In the genomic region with DNA sequence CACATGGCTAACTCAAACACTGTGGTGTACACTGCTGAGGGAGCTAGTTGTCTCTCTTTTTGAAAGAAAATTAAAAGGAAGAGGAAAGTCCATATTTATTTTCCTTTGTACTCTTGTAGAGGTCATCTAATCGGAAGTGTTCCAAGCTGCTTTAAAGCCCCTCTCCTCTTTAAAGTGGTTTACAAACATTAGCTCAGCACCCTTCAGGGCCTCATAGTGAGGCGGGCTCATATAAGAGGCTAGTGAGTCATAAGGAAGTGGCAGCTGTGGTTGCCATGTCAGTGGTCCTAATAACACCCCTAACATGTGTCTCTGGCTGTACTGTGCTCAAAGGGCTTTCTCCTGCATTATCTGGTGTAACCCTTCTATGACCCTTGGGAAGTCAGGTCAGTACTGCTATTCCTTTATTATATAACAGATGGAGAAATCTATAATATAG, we compare ENCODE assay signal across 1 cellular context.
TF ChIP-seq lines count a peak whose summit lies in the region.

No MANE protein-coding gene starts in this region.

TF ChIP-seq in HepG2, 621 proteins besides CTCF, POLR2A, EP300 and RAD21 (continued from another document and continues in another):
- TF ChIP-seq, protein P1, sequence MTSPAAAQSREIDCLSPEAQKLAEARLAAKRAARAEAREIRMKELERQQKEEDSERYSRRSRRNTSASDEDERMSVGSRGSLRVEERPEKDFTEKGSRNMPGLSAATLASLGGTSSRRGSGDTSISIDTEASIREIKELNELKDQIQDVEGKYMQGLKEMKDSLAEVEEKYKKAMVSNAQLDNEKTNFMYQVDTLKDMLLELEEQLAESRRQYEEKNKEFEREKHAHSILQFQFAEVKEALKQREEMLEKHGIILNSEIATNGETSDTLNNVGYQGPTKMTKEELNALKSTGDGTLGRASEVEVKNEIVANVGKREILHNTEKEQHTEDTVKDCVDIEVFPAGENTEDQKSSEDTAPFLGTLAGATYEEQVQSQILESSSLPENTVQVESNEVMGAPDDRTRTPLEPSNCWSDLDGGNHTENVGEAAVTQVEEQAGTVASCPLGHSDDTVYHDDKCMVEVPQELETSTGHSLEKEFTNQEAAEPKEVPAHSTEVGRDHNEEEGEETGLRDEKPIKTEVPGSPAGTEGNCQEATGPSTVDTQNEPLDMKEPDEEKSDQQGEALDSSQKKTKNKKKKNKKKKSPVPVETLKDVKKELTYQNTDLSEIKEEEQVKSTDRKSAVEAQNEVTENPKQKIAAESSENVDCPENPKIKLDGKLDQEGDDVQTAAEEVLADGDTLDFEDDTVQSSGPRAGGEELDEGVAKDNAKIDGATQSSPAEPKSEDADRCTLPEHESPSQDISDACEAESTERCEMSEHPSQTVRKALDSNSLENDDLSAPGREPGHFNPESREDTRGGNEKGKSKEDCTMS (CRISPR knock-in tag; conservative IDR thresholded peaks at IDR 0.05), result no peak
- TF ChIP-seq GATAD2A (CRISPR knock-in tag; IDR thresholded peaks at IDR 0.05) (peak; percentile 94), RXRB (CRISPR knock-in tag; IDR thresholded peaks at IDR 0.05; ENCODE audit: borderline replicate concordance) (peak; percentile 97), ARNTL (CRISPR knock-in tag; IDR thresholded peaks at IDR 0.05) (peak; percentile 96), MAFG (CRISPR knock-in tag; IDR thresholded peaks at IDR 0.05) (no peak), MAFF (IDR thresholded peaks at IDR 0.05; ENCODE audit: low read depth, low read length) (no peak), ZNF713 (CRISPR knock-in tag; IDR thresholded peaks at IDR 0.05) (no peak), JUNB (CRISPR knock-in tag; IDR thresholded peaks at IDR 0.05; ENCODE audit: borderline replicate concordance) (peak; percentile 97), PHF5A (CRISPR knock-in tag; IDR thresholded peaks at IDR 0.05; ENCODE audit: low read depth, unreplicated experiment) (peak; percentile 56), ZNF253 (CRISPR knock-in tag; IDR thresholded peaks at IDR 0.05; ENCODE audit: borderline replicate concordance) (no peak), ZNF335 (CRISPR knock-in tag; IDR thresholded peaks at IDR 0.05) (0 out of 2 replicates have a peak, but pooled peaks have one; percentile 67), ZMYM2 (CRISPR knock-in tag; IDR thresholded peaks at IDR 0.05) (0 out of 2 replicates have a peak, but pooled peaks have one; percentile 70), ZNF776 (CRISPR knock-in tag; IDR thresholded peaks at IDR 0.05) (no peak), ZNF510 (CRISPR knock-in tag; IDR thresholded peaks at IDR 0.05; ENCODE audit: low read depth) (no peak), HNRNPUL1 (IDR thresholded peaks at IDR 0.05; ENCODE audit: low read depth, low read length) (0 out of 2 replicates have a peak, but pooled peaks have one; percentile 55), CREM (IDR thresholded peaks at IDR 0.05) (peak; percentile 98), CREM (CRISPR knock-in tag; IDR thresholded peaks at IDR 0.05) (no peak), LCORL (IDR thresholded peaks at IDR 0.05) (no peak), LCORL (CRISPR knock-in tag; IDR thresholded peaks at IDR 0.05) (peak; percentile 75)
- TF ChIP-seq, protein P2, sequence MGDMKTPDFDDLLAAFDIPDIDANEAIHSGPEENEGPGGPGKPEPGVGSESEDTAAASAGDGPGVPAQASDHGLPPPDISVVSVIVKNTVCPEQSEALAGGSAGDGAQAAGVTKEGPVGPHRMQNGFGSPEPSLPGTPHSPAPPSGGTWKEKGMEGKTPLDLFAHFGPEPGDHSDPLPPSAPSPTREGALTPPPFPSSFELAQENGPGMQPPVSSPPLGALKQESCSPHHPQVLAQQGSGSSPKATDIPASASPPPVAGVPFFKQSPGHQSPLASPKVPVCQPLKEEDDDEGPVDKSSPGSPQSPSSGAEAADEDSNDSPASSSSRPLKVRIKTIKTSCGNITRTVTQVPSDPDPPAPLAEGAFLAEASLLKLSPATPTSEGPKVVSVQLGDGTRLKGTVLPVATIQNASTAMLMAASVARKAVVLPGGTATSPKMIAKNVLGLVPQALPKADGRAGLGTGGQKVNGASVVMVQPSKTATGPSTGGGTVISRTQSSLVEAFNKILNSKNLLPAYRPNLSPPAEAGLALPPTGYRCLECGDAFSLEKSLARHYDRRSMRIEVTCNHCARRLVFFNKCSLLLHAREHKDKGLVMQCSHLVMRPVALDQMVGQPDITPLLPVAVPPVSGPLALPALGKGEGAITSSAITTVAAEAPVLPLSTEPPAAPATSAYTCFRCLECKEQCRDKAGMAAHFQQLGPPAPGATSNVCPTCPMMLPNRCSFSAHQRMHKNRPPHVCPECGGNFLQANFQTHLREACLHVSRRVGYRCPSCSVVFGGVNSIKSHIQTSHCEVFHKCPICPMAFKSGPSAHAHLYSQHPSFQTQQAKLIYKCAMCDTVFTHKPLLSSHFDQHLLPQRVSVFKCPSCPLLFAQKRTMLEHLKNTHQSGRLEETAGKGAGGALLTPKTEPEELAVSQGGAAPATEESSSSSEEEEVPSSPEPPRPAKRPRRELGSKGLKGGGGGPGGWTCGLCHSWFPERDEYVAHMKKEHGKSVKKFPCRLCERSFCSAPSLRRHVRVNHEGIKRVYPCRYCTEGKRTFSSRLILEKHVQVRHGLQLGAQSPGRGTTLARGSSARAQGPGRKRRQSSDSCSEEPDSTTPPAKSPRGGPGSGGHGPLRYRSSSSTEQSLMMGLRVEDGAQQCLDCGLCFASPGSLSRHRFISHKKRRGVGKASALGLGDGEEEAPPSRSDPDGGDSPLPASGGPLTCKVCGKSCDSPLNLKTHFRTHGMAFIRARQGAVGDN (CRISPR knock-in tag; IDR thresholded peaks at IDR 0.05), result no peak
- TF ChIP-seq, protein P3, sequence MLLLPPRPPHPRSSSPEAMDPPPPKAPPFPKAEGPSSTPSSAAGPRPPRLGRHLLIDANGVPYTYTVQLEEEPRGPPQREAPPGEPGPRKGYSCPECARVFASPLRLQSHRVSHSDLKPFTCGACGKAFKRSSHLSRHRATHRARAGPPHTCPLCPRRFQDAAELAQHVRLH (CRISPR knock-in tag; IDR thresholded peaks at IDR 0.05; ENCODE audit: borderline replicate concordance, low read depth), result peak; percentile 87; the same call in 1 of the 2 replicates
- TF ChIP-seq, protein P4, sequence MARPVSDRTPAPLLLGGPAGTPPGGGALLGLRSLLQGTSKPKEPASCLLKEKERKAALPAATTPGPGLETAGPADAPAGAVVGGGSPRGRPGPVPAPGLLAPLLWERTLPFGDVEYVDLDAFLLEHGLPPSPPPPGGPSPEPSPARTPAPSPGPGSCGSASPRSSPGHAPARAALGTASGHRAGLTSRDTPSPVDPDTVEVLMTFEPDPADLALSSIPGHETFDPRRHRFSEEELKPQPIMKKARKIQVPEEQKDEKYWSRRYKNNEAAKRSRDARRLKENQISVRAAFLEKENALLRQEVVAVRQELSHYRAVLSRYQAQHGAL (CRISPR knock-in tag; IDR thresholded peaks at IDR 0.05; ENCODE audit: not compliant biosample characterization), result no peak
- TF ChIP-seq, protein P5, sequence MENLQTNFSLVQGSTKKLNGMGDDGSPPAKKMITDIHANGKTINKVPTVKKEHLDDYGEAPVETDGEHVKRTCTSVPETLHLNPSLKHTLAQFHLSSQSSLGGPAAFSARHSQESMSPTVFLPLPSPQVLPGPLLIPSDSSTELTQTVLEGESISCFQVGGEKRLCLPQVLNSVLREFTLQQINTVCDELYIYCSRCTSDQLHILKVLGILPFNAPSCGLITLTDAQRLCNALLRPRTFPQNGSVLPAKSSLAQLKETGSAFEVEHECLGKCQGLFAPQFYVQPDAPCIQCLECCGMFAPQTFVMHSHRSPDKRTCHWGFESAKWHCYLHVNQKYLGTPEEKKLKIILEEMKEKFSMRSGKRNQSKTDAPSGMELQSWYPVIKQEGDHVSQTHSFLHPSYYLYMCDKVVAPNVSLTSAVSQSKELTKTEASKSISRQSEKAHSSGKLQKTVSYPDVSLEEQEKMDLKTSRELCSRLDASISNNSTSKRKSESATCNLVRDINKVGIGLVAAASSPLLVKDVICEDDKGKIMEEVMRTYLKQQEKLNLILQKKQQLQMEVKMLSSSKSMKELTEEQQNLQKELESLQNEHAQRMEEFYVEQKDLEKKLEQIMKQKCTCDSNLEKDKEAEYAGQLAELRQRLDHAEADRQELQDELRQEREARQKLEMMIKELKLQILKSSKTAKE (CRISPR knock-in tag; IDR thresholded peaks at IDR 0.05; ENCODE audit: borderline replicate concordance), result peak; percentile 84
- TF ChIP-seq, protein P6, sequence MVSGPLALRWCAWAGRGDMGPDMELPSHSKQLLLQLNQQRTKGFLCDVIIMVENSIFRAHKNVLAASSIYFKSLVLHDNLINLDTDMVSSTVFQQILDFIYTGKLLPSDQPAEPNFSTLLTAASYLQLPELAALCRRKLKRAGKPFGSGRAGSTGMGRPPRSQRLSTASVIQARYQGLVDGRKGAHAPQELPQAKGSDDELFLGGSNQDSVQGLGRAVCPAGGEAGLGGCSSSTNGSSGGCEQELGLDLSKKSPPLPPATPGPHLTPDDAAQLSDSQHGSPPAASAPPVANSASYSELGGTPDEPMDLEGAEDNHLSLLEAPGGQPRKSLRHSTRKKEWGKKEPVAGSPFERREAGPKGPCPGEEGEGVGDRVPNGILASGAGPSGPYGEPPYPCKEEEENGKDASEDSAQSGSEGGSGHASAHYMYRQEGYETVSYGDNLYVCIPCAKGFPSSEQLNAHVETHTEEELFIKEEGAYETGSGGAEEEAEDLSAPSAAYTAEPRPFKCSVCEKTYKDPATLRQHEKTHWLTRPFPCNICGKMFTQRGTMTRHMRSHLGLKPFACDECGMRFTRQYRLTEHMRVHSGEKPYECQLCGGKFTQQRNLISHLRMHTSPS (CRISPR knock-in tag; IDR thresholded peaks at IDR 0.05; ENCODE audit: low read depth), result peak; percentile 75; the same call in 1 of the 2 replicates
- TF ChIP-seq, protein P7, sequence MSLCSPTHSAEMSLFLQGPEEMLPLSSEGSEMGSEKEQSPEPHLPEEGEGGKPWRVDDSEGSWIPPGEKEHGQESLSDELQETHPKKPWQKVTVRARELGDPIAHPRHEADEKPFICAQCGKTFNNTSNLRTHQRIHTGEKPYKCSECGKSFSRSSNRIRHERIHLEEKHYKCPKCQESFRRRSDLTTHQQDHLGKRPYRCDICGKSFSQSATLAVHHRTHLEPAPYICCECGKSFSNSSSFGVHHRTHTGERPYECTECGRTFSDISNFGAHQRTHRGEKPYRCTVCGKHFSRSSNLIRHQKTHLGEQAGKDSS (CRISPR knock-in tag; IDR thresholded peaks at IDR 0.05; ENCODE audit: borderline replicate concordance, low read depth), result 0 out of 2 replicates have a peak, but pooled peaks have one; percentile 33
- TF ChIP-seq, protein P8, sequence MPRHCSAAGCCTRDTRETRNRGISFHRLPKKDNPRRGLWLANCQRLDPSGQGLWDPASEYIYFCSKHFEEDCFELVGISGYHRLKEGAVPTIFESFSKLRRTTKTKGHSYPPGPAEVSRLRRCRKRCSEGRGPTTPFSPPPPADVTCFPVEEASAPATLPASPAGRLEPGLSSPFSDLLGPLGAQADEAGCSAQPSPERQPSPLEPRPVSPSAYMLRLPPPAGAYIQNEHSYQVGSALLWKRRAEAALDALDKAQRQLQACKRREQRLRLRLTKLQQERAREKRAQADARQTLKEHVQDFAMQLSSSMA (CRISPR knock-in tag; IDR thresholded peaks at IDR 0.05), result no peak
- TF ChIP-seq, protein P9, sequence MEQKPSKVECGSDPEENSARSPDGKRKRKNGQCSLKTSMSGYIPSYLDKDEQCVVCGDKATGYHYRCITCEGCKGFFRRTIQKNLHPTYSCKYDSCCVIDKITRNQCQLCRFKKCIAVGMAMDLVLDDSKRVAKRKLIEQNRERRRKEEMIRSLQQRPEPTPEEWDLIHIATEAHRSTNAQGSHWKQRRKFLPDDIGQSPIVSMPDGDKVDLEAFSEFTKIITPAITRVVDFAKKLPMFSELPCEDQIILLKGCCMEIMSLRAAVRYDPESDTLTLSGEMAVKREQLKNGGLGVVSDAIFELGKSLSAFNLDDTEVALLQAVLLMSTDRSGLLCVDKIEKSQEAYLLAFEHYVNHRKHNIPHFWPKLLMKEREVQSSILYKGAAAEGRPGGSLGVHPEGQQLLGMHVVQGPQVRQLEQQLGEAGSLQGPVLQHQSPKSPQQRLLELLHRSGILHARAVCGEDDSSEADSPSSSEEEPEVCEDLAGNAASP (CRISPR knock-in tag; IDR thresholded peaks at IDR 0.05; ENCODE audit: borderline replicate concordance), result peak; percentile 91
- TF ChIP-seq, protein P10, sequence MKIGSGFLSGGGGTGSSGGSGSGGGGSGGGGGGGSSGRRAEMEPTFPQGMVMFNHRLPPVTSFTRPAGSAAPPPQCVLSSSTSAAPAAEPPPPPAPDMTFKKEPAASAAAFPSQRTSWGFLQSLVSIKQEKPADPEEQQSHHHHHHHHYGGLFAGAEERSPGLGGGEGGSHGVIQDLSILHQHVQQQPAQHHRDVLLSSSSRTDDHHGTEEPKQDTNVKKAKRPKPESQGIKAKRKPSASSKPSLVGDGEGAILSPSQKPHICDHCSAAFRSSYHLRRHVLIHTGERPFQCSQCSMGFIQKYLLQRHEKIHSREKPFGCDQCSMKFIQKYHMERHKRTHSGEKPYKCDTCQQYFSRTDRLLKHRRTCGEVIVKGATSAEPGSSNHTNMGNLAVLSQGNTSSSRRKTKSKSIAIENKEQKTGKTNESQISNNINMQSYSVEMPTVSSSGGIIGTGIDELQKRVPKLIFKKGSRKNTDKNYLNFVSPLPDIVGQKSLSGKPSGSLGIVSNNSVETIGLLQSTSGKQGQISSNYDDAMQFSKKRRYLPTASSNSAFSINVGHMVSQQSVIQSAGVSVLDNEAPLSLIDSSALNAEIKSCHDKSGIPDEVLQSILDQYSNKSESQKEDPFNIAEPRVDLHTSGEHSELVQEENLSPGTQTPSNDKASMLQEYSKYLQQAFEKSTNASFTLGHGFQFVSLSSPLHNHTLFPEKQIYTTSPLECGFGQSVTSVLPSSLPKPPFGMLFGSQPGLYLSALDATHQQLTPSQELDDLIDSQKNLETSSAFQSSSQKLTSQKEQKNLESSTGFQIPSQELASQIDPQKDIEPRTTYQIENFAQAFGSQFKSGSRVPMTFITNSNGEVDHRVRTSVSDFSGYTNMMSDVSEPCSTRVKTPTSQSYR (CRISPR knock-in tag; IDR thresholded peaks at IDR 0.05; ENCODE audit: borderline replicate concordance), result peak; percentile 75; the same call in 1 of the 2 replicates
- TF ChIP-seq, protein P11, sequence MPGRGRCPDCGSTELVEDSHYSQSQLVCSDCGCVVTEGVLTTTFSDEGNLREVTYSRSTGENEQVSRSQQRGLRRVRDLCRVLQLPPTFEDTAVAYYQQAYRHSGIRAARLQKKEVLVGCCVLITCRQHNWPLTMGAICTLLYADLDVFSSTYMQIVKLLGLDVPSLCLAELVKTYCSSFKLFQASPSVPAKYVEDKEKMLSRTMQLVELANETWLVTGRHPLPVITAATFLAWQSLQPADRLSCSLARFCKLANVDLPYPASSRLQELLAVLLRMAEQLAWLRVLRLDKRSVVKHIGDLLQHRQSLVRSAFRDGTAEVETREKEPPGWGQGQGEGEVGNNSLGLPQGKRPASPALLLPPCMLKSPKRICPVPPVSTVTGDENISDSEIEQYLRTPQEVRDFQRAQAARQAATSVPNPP (CRISPR knock-in tag; IDR thresholded peaks at IDR 0.05), result peak; percentile 78; the same call in 1 of the 2 replicates
- TF ChIP-seq, protein P12, sequence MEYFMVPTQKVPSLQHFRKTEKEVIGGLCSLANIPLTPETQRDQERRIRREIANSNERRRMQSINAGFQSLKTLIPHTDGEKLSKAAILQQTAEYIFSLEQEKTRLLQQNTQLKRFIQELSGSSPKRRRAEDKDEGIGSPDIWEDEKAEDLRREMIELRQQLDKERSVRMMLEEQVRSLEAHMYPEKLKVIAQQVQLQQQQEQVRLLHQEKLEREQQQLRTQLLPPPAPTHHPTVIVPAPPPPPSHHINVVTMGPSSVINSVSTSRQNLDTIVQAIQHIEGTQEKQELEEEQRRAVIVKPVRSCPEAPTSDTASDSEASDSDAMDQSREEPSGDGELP (IDR thresholded peaks at IDR 0.05; ENCODE audit: borderline replicate concordance, low read depth), result peak; percentile 81; the same call in 1 of the 2 replicates
- TF ChIP-seq, protein P13, sequence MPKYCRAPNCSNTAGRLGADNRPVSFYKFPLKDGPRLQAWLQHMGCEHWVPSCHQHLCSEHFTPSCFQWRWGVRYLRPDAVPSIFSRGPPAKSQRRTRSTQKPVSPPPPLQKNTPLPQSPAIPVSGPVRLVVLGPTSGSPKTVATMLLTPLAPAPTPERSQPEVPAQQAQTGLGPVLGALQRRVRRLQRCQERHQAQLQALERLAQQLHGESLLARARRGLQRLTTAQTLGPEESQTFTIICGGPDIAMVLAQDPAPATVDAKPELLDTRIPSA (CRISPR knock-in tag; IDR thresholded peaks at IDR 0.05; ENCODE audit: borderline replicate concordance), result no peak
